ENCODE assay signal across 31 cellular contexts in the genomic region with DNA sequence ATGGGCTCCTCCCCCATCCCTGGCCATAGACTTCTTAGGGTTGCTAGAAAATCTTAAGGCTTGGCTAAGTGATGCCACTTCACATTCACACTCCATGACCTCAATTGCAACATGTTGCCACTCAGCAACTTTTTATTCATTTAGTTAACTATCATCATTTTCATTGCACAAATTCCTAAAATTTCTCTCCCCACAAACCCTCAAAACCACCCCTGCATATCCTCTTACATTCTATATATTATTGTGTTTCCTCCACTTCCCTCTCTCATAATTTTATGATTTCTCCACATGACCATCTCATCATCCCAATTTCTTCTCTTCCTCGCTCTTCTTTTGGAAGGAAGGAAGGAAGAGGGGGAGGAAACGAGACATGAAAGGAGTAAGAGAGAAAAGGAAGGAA.
"Had no signal": no experiment of that assay in that cellular context is flagged by ENCODE, and none has a peak within 500 bp of the region (broad histone marks: within the 10 kb centered on the region; RNA-seq: fewer than 3 reads in every experiment).

No MANE protein-coding gene starts in this region.

- DNase-seq: activated CD4-positive, alpha-beta memory T cell treated with anti-CD3 and anti-CD28 coated beads, Interleukin-2, amount 10 ng/mL, durations not matched to agents 7 days and 5 days; activated CD4-positive, alpha-beta T cell treated with anti-CD3 and anti-CD28 coated beads for 1 hour; activated CD4-positive, alpha-beta T cell treated with anti-CD3 and anti-CD28 coated beads for 36 hours; activated CD4-positive, alpha-beta T cell treated with anti-CD3 and anti-CD28 coated beads for 48 hours; activated CD4-positive, alpha-beta T cell treated with anti-CD3 and anti-CD28 coated beads, Interleukin-2, amount 10 ng/mL, durations not matched to agents 7 days and 5 days; activated CD4-positive, alpha-beta T cell treated with anti-CD3 and anti-CD28 coated beads, Interleukin-2, amount 50 U/mL, for 48 hours; activated CD4-positive, CD25-positive, alpha-beta regulatory T cell; activated CD8-positive, alpha-beta memory T cell treated with anti-CD3 and anti-CD28 coated beads for 24 hours; activated CD8-positive, alpha-beta memory T cell treated with anti-CD3 and anti-CD28 coated beads, Interleukin-2, amount 10 ng/mL, durations not matched to agents 7 days and 5 days; activated CD8-positive, alpha-beta memory T cell treated with anti-CD3 and anti-CD28 coated beads, Interleukin-2, amount 50 U/mL, for 48 hours; activated CD8-positive, alpha-beta T cell treated with anti-CD3 and anti-CD28 coated beads, Interleukin-2, amount 10 ng/mL, durations not matched to agents 7 days and 5 days; activated effector memory CD4-positive, alpha-beta T cell treated with Interleukin-2 at 50 U/mL for 16 hours; activated gamma-delta T cell; activated naive CD4-positive, alpha-beta T cell treated with anti-CD3 and anti-CD28 coated beads, Interleukin-2, amount 10 ng/mL, durations not matched to agents 7 days and 5 days; activated naive CD4-positive, alpha-beta T cell treated with Interleukin-2 at 50 U/mL for 16 hours; activated naive CD8-positive, alpha-beta T cell treated with anti-CD3 and anti-CD28 coated beads, Interleukin-2, amount 10 ng/mL, durations not matched to agents 7 days and 5 days; activated naive CD8-positive, alpha-beta T cell treated with anti-CD3 and anti-CD28 coated beads, Interleukin-2, amount 50 U/mL, for 24 hours; activated T-cell treated with anti-CD3 and anti-CD28 coated beads, Interleukin-2, amount 50 U/mL, for 24 hours; activated T-cell treated with anti-CD3 and anti-CD28 coated beads, Interleukin-2, amount 50 U/mL, for 48 hours; amygdala; anterior cingulate cortex; caudate nucleus; cerebellar nuclear complex; colonic mucosa; T-helper 2 cell; T-helper 9 cell; WERI-Rb-1 had no signal

- H3K27ac ChIP-seq: ascending aorta, cardiac muscle cell, colonic mucosa, WERI-Rb-1 had no signal

- ATAC-seq: activated CD4-positive, alpha-beta T cell treated with anti-CD3 and anti-CD28 coated beads for 36 hours; activated CD4-positive, CD25-positive, alpha-beta regulatory T cell treated with anti-CD3 and anti-CD28 coated beads, Interleukin-2, amount 50 U/mL, for 24 hours; activated CD8-positive, alpha-beta memory T cell treated with anti-CD3 and anti-CD28 coated beads, Interleukin-2, amount 10 ng/mL, durations not matched to agents 7 days and 5 days; activated CD8-positive, alpha-beta T cell treated with anti-CD3 and anti-CD28 coated beads, Interleukin-2, amount 10 ng/mL, durations not matched to agents 7 days and 5 days; activated naive CD8-positive, alpha-beta T cell treated with anti-CD3 and anti-CD28 coated beads, Interleukin-2, amount 50 U/mL, for 24 hours; WTC11 had no signal

- H3K4me1 ChIP-seq: ascending aorta, colonic mucosa had no signal

- H3K4me3 ChIP-seq: ascending aorta, cardiac muscle cell, colonic mucosa had no signal

- H3K36me3 ChIP-seq: ascending aorta, cardiac muscle cell, colonic mucosa, WERI-Rb-1 had no signal

- H3K27me3 ChIP-seq: ascending aorta, cardiac muscle cell, colonic mucosa had no signal

- H3K9me3 ChIP-seq: ascending aorta, colonic mucosa had no signal
